Comparison of ENCODE assay signal across 19 cellular contexts in genomic region chr4:137956256-137956655, GRCh38.
DNase-seq lines count a peak whose midpoint lies in the region; ATAC-seq and TF ChIP-seq lines count a peak whose summit lies in the region.
"Had no signal": no experiment of that assay in that cellular context is flagged by ENCODE, and none has a peak within 500 bp of the region (broad histone marks: within the 10 kb centered on the region; RNA-seq: fewer than 3 reads in every experiment).

No MANE protein-coding gene starts in this region.

- DNase-seq in EH (ENCODE audit: low read depth): peak; percentile 19
- DNase-seq in NCI-H226: peak; percentile 54
- peak; percentile 25 to 46 for DNase-seq in cardiac fibroblast (ENCODE audit: low read depth in 2 of 2)
- DNase-seq in foreskin fibroblast: peak; percentile 3 to 34
- DNase-seq in activated CD4-positive, alpha-beta T cell treated with anti-CD3 and anti-CD28 coated beads, Interleukin-2, amount 50 U/mL, for 4 hours: no peak
- DNase-seq in midbrain (lab: John Stamatoyannopoulos, UW): no peak
- no peak for DNase-seq in T-cell
- no peak for DNase-seq in activated T-helper 2 cell treated with anti-CD3 and anti-CD28 coated beads, Interferon-gamma antibody, Interleukin-2, Interleukin-4, amounts not matched to agents 10 μg/mL and 5 μg/mL and 100 μg/mL, durations not matched to agents 14 hours and 24 hours and 36 hours (ENCODE audit: low spot score)
- DNase-seq: C1 segment of cervical spinal cord, NCI-H1048, NCI-H1436 treated with DMSO at 0.1 percent for 48 hours, NCI-H2029 treated with DMSO at 0.1 percent for 48 hours, NCI-H524, Right ventricle myocardium superior had no signal

- H3K27me3 Mint-ChIP-seq in T-cell: no peaks in the 10 kb centered on the region
- H3K27me3 Mint-ChIP-seq in activated T-helper 2 cell treated with anti-CD3 and anti-CD28 coated beads, Interferon-gamma antibody, Interleukin-2, Interleukin-4, amounts not matched to agents 10 μg/mL and 5 μg/mL and 100 μg/mL, durations not matched to agents 14 hours and 24 hours and 36 hours (ENCODE audit: low read depth): no peaks in the 10 kb centered on the region

- TF ChIP-seq CTCF in cardiac fibroblast (IDR thresholded peaks at IDR 0.05; ENCODE audit: low read depth, low read length) (no peak), foreskin fibroblast (IDR thresholded peaks at IDR 0.05; ENCODE audit: low read depth, low read length) (no peak)

- no peaks in the 10 kb centered on the region for H3K4me1 Mint-ChIP-seq in T-cell
- H3K4me1 Mint-ChIP-seq in activated T-helper 2 cell treated with anti-CD3 and anti-CD28 coated beads, Interferon-gamma antibody, Interleukin-2, Interleukin-4, amounts not matched to agents 10 μg/mL and 5 μg/mL and 100 μg/mL, durations not matched to agents 14 hours and 24 hours and 36 hours (ENCODE audit: low read depth): no peaks in the 10 kb centered on the region

- no peaks in the 10 kb centered on the region for H3K36me3 Mint-ChIP-seq in T-cell
- no peaks in the 10 kb centered on the region for H3K36me3 Mint-ChIP-seq in activated T-helper 2 cell treated with anti-CD3 and anti-CD28 coated beads, Interferon-gamma antibody, Interleukin-2, Interleukin-4, amounts not matched to agents 10 μg/mL and 5 μg/mL and 100 μg/mL, durations not matched to agents 14 hours and 24 hours and 36 hours (ENCODE audit: low read depth)

- H3K27ac Mint-ChIP-seq in T-cell: no peak overlapping the region
- H3K27ac Mint-ChIP-seq in activated T-helper 2 cell treated with anti-CD3 and anti-CD28 coated beads, Interferon-gamma antibody, Interleukin-2, Interleukin-4, amounts not matched to agents 10 μg/mL and 5 μg/mL and 100 μg/mL, durations not matched to agents 14 hours and 24 hours and 36 hours: no peak overlapping the region

- intact Hi-C loops in activated T-helper 2 cell treated with anti-CD3 and anti-CD28 coated beads, Interferon-gamma antibody, Interleukin-2, Interleukin-4, amounts not matched to agents 10 μg/mL and 5 μg/mL and 100 μg/mL, durations not matched to agents 14 hours and 24 hours and 36 hours (cut with micrococcal nuclease): no loop called here

- no peak for ATAC-seq in T-cell (replicated peaks in 1 of 4)
- ATAC-seq: A549, HCT116, HepG2, Panc1 had no signal

- POLR2A ChIA-PET in T-cell (lab: Charles Lee): no interaction called here

- H3K4me3 Mint-ChIP-seq in T-cell: no peak overlapping the region
- no peak overlapping the region for H3K4me3 Mint-ChIP-seq in activated T-helper 2 cell treated with anti-CD3 and anti-CD28 coated beads, Interferon-gamma antibody, Interleukin-2, Interleukin-4, amounts not matched to agents 10 μg/mL and 5 μg/mL and 100 μg/mL, durations not matched to agents 14 hours and 24 hours and 36 hours (ENCODE audit: low read depth)

- H3K4me3 ChIP-seq in cardiac fibroblast (replicated peaks in 1 of 2; ENCODE audit: low read depth in 2 of 2, low read length in 2 of 2): no peak overlapping the region
- no peak overlapping the region for H3K4me3 ChIP-seq in foreskin fibroblast (ENCODE audit: low read depth in 1 of 2, low read length in 2 of 2)
- H3K4me3 ChIP-seq: A549, SK-N-MC had no signal

- CTCF ChIA-PET in T-cell (lab: Charles Lee): no interaction called here

- peaks cover 5 to 16% (median 7%) of the 10 kb centered on the region in 3 donors for H3K9me3 Mint-ChIP-seq in T-cell
- no peaks in the 10 kb centered on the region for H3K9me3 Mint-ChIP-seq in activated T-helper 2 cell treated with anti-CD3 and anti-CD28 coated beads, Interferon-gamma antibody, Interleukin-2, Interleukin-4, amounts not matched to agents 10 μg/mL and 5 μg/mL and 100 μg/mL, durations not matched to agents 14 hours and 24 hours and 36 hours

Comparison
In these comparisons a context has a peak if more than half of its experiments do, and no peak if none do; other contexts are left out.
1. DNase-seq: peak in EH (single experiment), NCI-H226 (single experiment), cardiac fibroblast (2 of 2) and foreskin fibroblast (2 of 2); none in activated CD4-positive, alpha-beta T cell treated with anti-CD3 and anti-CD28 coated beads, Interleukin-2, amount 50 U/mL, for 4 hours (0 of 2), midbrain (single experiment), T-cell (0 of 34) and activated T-helper 2 cell treated with anti-CD3 and anti-CD28 coated beads, Interferon-gamma antibody, Interleukin-2, Interleukin-4, amounts not matched to agents 10 μg/mL and 5 μg/mL and 100 μg/mL, durations not matched to agents 14 hours and 24 hours and 36 hours (single experiment).